8 cellular contexts compared by ENCODE assay signal in genomic region chr4:4859010-4859798, GRCh38. TPM values are rescaled to one million over a fixed set of nuclear protein-coding genes. Genes with fewer than 3 reads are reported as not detected.
DNase-seq lines count a peak whose midpoint lies in the region; ATAC-seq, FAIRE-seq and TF ChIP-seq lines count a peak whose summit lies in the region.

MSX1 (plus strand) TSS chr4:4859665; CDS start chr4:4859900, 235 bp downstream.

- in situ Hi-C loops in GM12878 (cut with MboI), result no loop called here

- BruUV-seq in PC-9 (replicated peaks; lab: Mats Ljungman, UMichigan), result no TSS peak
- BruUV-seq in GM12878 (replicated peaks; lab: Mats Ljungman, UMichigan), result no TSS peak

- POLR2A ChIA-PET in PC-9 (lab: Charles Lee; ENCODE audit: unreplicated experiment), result no interaction called here
- POLR2A ChIA-PET in GM12878 (lab: Charles Lee), result no interaction called here

- H3K79me2 ChIP-seq in PC-9 (ENCODE audit: low read depth), result no peaks in the 10 kb centered on the region
- H3K79me2 ChIP-seq in GM12878 (ENCODE audit: control insufficient read depth, insufficient read depth, low read length), result no peaks in the 10 kb centered on the region

- peak within 1 kb of the TSS; percentile 52; the same call in 1 of the 2 replicates for H3K4me3 ChIP-seq in PC-9
- H3K4me3 ChIP-seq in GM12878, result peak within 1 kb of the TSS; percentile 25

- TF ChIP-seq POLR2A in GM12878 (IDR thresholded peaks at IDR 0.05; ENCODE audit: low read depth, low read length), result peak; percentile 72

- no peaks in the 10 kb centered on the region for H4K20me1 ChIP-seq in PC-9 (ENCODE audit: insufficient read depth)
- H4K20me1 ChIP-seq in GM12878 (ENCODE audit: control insufficient read depth, insufficient read depth), result no peaks in the 10 kb centered on the region

- H3F3A ChIP-seq in PC-9 (ENCODE audit: insufficient read depth, low read depth), result no peaks in the 10 kb centered on the region

- ATAC-seq in GM19452 (IDR thresholded peaks at IDR 0.05; ENCODE audit: unreplicated experiment) (peak; percentile 83), HG03469 (IDR thresholded peaks at IDR 0.05; ENCODE audit: unreplicated experiment) (peak; percentile 71), GM12878 (peak; percentile 94)

- SMC1A ChIA-PET in GM12878 (lab: Charles Lee; ENCODE audit: uncharacterized antibody, unreplicated experiment), result interaction anchor here (0.6 kb wide), 1 partner anchor 116 kb away, joined by 3 read pairs; no protein-coding TSS in a partner anchor

- TF ChIP-seq RAD21 in GM12878 (IDR thresholded peaks at IDR 0.05; ENCODE audit: insufficient read depth, low read depth, low read length), result no peak

- H3K4me2 ChIP-seq in PC-9 (peak within 1 kb of the TSS; percentile 69), GM12878 (ENCODE audit: control insufficient read depth, insufficient read depth) (peak within 1 kb of the TSS; percentile 66)

- TF ChIP-seq CTCF in PC-9 (conservative IDR thresholded peaks at IDR 0.05) (no peak), GM12878 (IDR thresholded peaks at IDR 0.05 in 2 of 3, conservative IDR thresholded peaks at IDR 0.05 in 1 of 3; ENCODE audit: control insufficient read depth in 2 of 3, extremely low read depth in 1 of 3, insufficient read depth in 1 of 3, low read depth in 3 of 3, low read length in 3 of 3) (no peak)

- peak within 1 kb of the TSS; percentile 17; the same call in 1 of the 2 replicates for H3K9ac ChIP-seq in GM12878 (ENCODE audit: control insufficient read depth, insufficient read depth, low read length)

- WGBS in GM12878 (ENCODE audit: insufficient coverage, insufficient replicate concordance, low lambda C conversion rate, missing lambda C conversion rate), result 4% methylated on average over 32 of the region's 49 CpGs

- TF ChIP-seq EP300 in GM12878 (IDR thresholded peaks at IDR 0.05; ENCODE audit: borderline replicate concordance in 1 of 2, control insufficient read depth in 1 of 2, low read depth in 2 of 2, low read length in 2 of 2), result no peak

- DNase-seq in DMS53 (lab: John Stamatoyannopoulos, UW) (peak; percentile 94), PC-9 (peak; percentile 37 to 50), GM12878 (ENCODE audit: low read depth, low spot score) (no peak), iPS DF 19.7 (ENCODE audit: low read depth, low spot score) (peak; percentile 90), putamen (ENCODE audit: low spot score) (peak; percentile 78), T-helper 9 cell (no peak)

- H2AFZ ChIP-seq in PC-9 (no peak within 1 kb of the TSS), GM12878 (ENCODE audit: control insufficient read depth, low read depth, low read length) (0 out of 2 replicates have a peak within 1 kb of the TSS, but pooled peaks have one; percentile 21)

- intact Hi-C loops in PC-9 (cut with micrococcal nuclease; ENCODE audit: unreplicated experiment), result no loop called here
- intact Hi-C loops in GM12878 (cut with micrococcal nuclease; ENCODE audit: unreplicated experiment), result no loop called here

- no peaks in the 10 kb centered on the region for H3K4me1 ChIP-seq in PC-9 (replicated peaks; ENCODE audit: insufficient read depth)
- no peaks in the 10 kb centered on the region for H3K4me1 ChIP-seq in GM12878 (ENCODE audit: control insufficient read depth, insufficient read depth, low read length)

- no peak for FAIRE-seq in GM12878 (lab: Jason Lieb, UNC)

- H3K9me3 ChIP-seq in PC-9 (ENCODE audit: insufficient read depth, low read depth) (no peaks in the 10 kb centered on the region), GM12878 (replicated peaks; ENCODE audit: control insufficient read depth, insufficient read depth, low read length) (peaks cover 6% of the 10 kb centered on the region; the same call in 2 of the 3 replicates)

- H3K27me3 ChIP-seq in PC-9 (ENCODE audit: insufficient read depth, low read depth), result peaks cover 18% of the 10 kb centered on the region
- peaks cover 18 to 28% of the 10 kb centered on the region in 2 experiments for H3K27me3 ChIP-seq in GM12878 (replicated peaks in 1 of 2; ENCODE audit: control insufficient read depth in 2 of 2, insufficient read depth in 2 of 2, low read length in 1 of 2)

- no peak within 1 kb of the TSS for H3K27ac ChIP-seq in PC-9
- no peak within 1 kb of the TSS for H3K27ac ChIP-seq in GM12878 (ENCODE audit: control insufficient read depth, insufficient read depth)

- CTCF ChIA-PET in PC-9 (lab: Charles Lee) (no interaction called here), GM12878 (lab: Yijun Ruan, JAX) (interaction anchor here (0.6 kb wide), 1 partner anchor 41 kb away, joined by 3 read pairs; no protein-coding TSS in a partner anchor)

- no peaks in the 10 kb centered on the region for H3K9me2 ChIP-seq in PC-9 (ENCODE audit: insufficient read depth)

- RAD21 ChIA-PET in GM12878 (lab: Charles Lee; ENCODE audit: unreplicated experiment), result no interaction called here

- H3K36me3 ChIP-seq in PC-9 (ENCODE audit: low read depth) (no peaks in the 10 kb centered on the region), GM12878 (ENCODE audit: control insufficient read depth in 2 of 2, insufficient read depth in 2 of 2, low read length in 1 of 2) (no peaks in the 10 kb centered on the region)

TF ChIP-seq in GM12878, 131 proteins besides CTCF, POLR2A, EP300 and RAD21:
- TF ChIP-seq IKZF1 (conservative IDR thresholded peaks at IDR 0.05) (peak; percentile 17; the same call in 1 of the 2 replicates), FOS (IDR thresholded peaks at IDR 0.05; ENCODE audit: borderline replicate concordance, extremely low read depth, insufficient read length) (peak; percentile 24), SP1 (IDR thresholded peaks at IDR 0.05; ENCODE audit: low read depth, low read length) (peak; percentile 76), POLR2AphosphoS2 (IDR thresholded peaks at IDR 0.05; ENCODE audit: low read depth, low read length) (no peak), ETV6 (conservative IDR thresholded peaks at IDR 0.05 in 1 of 2, IDR thresholded peaks at IDR 0.05 in 1 of 2; ENCODE audit: borderline replicate concordance in 1 of 2, low read depth in 1 of 2) (no peak), MEF2B (IDR thresholded peaks at IDR 0.05; ENCODE audit: partially characterized antibody, poor library complexity, severe bottlenecking) (peak; percentile 20)

RNA-seq across cellular contexts. Expression of gene MSX1, which starts in this region (rescaled TPM):
- total RNA-seq in PC-9 (2021), result not detected in 2 replicates
- 1.4 and 2.2 TPM in 2 replicates for total RNA-seq in GM12878 (2013; cell fraction: nucleolus; rRNA removed)
- total RNA-seq in GM12878 (2014; rRNA removed), result 0.28 TPM in 1 of 2 replicates, not detected in the other
- not detected in 2 replicates for total RNA-seq in GM12878 (2014; rRNA removed; fragmentation: Illumina TruSeq; extraction: Trizol)
- total RNA-seq in GM12878 (2021), result 0.18 and 0.24 TPM in 2 replicates
- not detected for polyA plus RNA-seq in GM12878 (2011; ENCODE audit: low read depth)
- 0.22 and 0.56 TPM in 2 replicates for polyA plus RNA-seq in GM12878 (2011; rRNA removed)
- 0.42 and 0.51 TPM in 2 replicates for polyA plus RNA-seq in GM12878 (2011; cell fraction: cytosol; rRNA removed)
- 1.2 and 1.3 TPM in 2 replicates for polyA plus RNA-seq in GM12878 (2011; cell fraction: nucleus; rRNA removed)
- polyA plus RNA-seq in GM12878 (2012), result 0.15 and 0.60 TPM in 2 replicates
- polyA plus RNA-seq in GM12878 (2014; fragmentation: Illumina TruSeq; extraction: Trizol), result 0.22 TPM in 1 of 2 replicates, not detected in the other
- polyA plus RNA-seq in GM12878 (2014; fragmentation: Nextera tagmentation; extraction: Ambion mirVana), result under 1 TPM; 0.04 to 0.08 TPM
- 0.13 and 0.16 TPM in 2 replicates for polyA plus RNA-seq in GM12878 (2014; rRNA removed)
- polyA plus RNA-seq in GM12878 (2016; fragmentation: Nextera tagmentation; extraction: Ambion mirVana), result under 1 TPM in 1 of 2 experiments, not detected in 1; 0.12 TPM
- not detected in 2 replicates for polyA minus RNA-seq in GM12878 (2011; rRNA and poly(A)+ RNA removed)
- 1.0 TPM in 1 of 2 replicates, not detected in the other for polyA minus RNA-seq in GM12878 (2011; cell fraction: cytosol; rRNA and poly(A)+ RNA removed)
- 0.12 TPM in 1 of 2 replicates, not detected in the other for polyA minus RNA-seq in GM12878 (2011; cell fraction: nucleus; rRNA and poly(A)+ RNA removed)

Comparison
In these comparisons a context has a peak if more than half of its experiments do, and no peak if none do; other contexts are left out.
1. Peak in DNase-seq, H3K4me3 ChIP-seq and H3K4me2 ChIP-seq in PC-9; RNA of the gene not detected or under 1 TPM.
2. DNase-seq: peak in DMS53 (single experiment), iPS DF 19.7 (single experiment) and putamen (single experiment); none in GM12878 (single experiment) and T-helper 9 cell (single experiment).
3. Peak in every context shown above with its lines, with median percentiles within 50 percentile points of each other: ATAC-seq.